In the genomic region with DNA sequence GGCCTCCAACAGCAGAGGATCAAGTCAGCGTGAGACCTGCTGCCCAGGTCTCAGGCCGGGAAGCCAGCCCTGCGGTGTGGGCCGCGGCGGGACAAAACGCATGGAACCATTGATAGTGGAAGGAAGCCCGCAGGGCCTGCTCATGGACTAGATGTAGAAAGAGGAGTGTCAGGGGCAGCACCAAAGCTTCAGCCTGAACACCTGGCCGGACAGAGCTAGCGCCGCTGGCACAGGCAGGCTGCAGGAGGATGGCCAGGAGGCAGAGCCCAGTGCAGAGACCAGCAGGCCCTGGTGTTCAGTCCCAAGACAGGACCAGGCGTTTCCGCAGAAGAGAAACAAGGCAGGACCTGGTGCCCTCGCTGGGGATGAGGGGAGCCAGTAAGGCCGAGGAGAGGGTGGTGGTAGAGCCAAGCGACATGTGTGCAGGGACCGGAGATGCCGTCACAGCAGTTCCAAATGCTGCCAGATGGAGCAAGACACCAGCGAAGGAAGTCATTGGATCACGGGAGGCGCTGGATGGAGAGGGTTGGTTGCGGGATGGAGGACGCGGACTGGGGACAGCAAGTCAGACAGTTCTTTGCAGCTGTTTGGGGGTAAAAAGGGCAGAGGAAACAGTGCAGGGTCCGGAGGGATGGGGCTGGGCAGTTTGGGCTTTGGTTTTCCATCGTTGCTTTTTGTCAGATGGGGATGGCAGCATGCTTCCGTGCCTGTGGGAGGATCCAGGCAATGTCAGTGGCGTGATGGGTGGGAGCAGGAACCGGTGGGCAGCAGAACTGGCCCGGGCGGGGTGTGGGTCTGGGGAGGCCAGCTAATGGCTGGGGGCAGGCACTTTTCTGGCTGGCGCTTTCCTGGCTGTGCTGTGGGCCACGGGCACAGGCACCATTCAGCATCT, we compare ENCODE assay signal across 17 cellular contexts. TPM values are rescaled to one million over a fixed set of nuclear protein-coding genes. Genes with fewer than 3 reads are reported as not detected.
A peak's percentile ranks its signal among the peaks of the same experiment; 100 is the strongest.
DNase-seq lines count a peak whose midpoint lies in the region; ATAC-seq and TF ChIP-seq lines count a peak whose summit lies in the region.
"Had no signal": no experiment of that assay in that cellular context is flagged by ENCODE, and none has a peak within 500 bp of the region (broad histone marks: within the 10 kb centered on the region; RNA-seq: fewer than 3 reads in every experiment).

No MANE protein-coding gene starts in this region.

- peak overlapping the region; percentile 7; the same call in 1 of the 2 replicates for H3K27ac Mint-ChIP-seq in WTC11
- H3K27ac Mint-ChIP-seq in stimulated activated naive B cell treated with anti-CD40 and anti-IgM and Interleukin-4, amounts not matched to agents 10 μg/mL and 1 μg/mL and 100 μg/mL, for 72 hours = no peak overlapping the region
- H3K27ac Mint-ChIP-seq: HFFc6 had no signal

- TF ChIP-seq POLR2A in sigmoid colon (IDR thresholded peaks at IDR 0.05) = no peak

- H3K9ac ChIP-seq in BLaER1 treated with 17β-estradiol and CSF1 and Interleukin-3, amounts not matched to agents 10 nM and 100 nM = no peak overlapping the region

- no peaks in the 10 kb centered on the region for H3K36me3 Mint-ChIP-seq in WTC11
- H3K36me3 Mint-ChIP-seq in stimulated activated naive B cell treated with anti-CD40 and anti-IgM and Interleukin-4, amounts not matched to agents 10 μg/mL and 1 μg/mL and 100 μg/mL, for 72 hours = no peaks in the 10 kb centered on the region

- intact Hi-C loops in sigmoid colon (cut with DNase I) = no loop called here

- H3K9me3 ChIP-seq in BLaER1 treated with 17β-estradiol and CSF1 and Interleukin-3, amounts not matched to agents 10 nM and 100 nM (replicated peaks in 1 of 11) = no peaks in the 10 kb centered on the region
- H3K9me3 ChIP-seq in sigmoid colon = no peaks in the 10 kb centered on the region

- no peak overlapping the region for H3K27ac ChIP-seq in BLaER1 treated with 17β-estradiol and CSF1 and Interleukin-3, amounts not matched to agents 10 nM and 100 nM
- H3K27ac ChIP-seq in sigmoid colon = no peak overlapping the region

- peaks cover 0 to 5% (median 0%) of the 10 kb centered on the region in 11 experiments; a peak in 2 of 22 replicates for H4K20me1 ChIP-seq in BLaER1 treated with 17β-estradiol and CSF1 and Interleukin-3, amounts not matched to agents 10 nM and 100 nM

- CTCF ChIA-PET in WTC11 (lab: Charles Lee) = no interaction called here

- peak overlapping the region in 9 of 11 experiments; percentile 58 to 94 (median 85); a peak in 17 of 22 replicates for H3K4me2 ChIP-seq in BLaER1 treated with 17β-estradiol and CSF1 and Interleukin-3, amounts not matched to agents 10 nM and 100 nM

- no peak overlapping the region for H3K4me3 Mint-ChIP-seq in WTC11
- H3K4me3 Mint-ChIP-seq in stimulated activated naive B cell treated with anti-CD40 and anti-IgM and Interleukin-4, amounts not matched to agents 10 μg/mL and 1 μg/mL and 100 μg/mL, for 72 hours = no peak overlapping the region
- H3K4me3 Mint-ChIP-seq: HFFc6, IgD-negative memory B cell had no signal

- H3K4me3 ChIP-seq in BLaER1 treated with 17β-estradiol and CSF1 and Interleukin-3, amounts not matched to agents 10 nM and 100 nM = no peak overlapping the region
- no peak overlapping the region for H3K4me3 ChIP-seq in sigmoid colon

- no peak for DNase-seq in WTC11 (ENCODE audit: low spot score)
- peak; percentile 83 for DNase-seq in mesenteric fat pad (ENCODE audit: low spot score)
- peak; percentile 48 for DNase-seq in sigmoid colon
- DNase-seq in stimulated activated naive B cell treated with anti-CD40 and anti-IgM and Interleukin-4, amounts not matched to agents 10 μg/mL and 1 μg/mL and 100 μg/mL, for 72 hours = no peak
- DNase-seq: COR-L47, HFFc6, NCI-H1105, NCI-H1694 treated with DMSO at 0.1 percent for 48 hours, NCI-H345, NCI-H526, SHP77 had no signal

- TF ChIP-seq EP300 in sigmoid colon (IDR thresholded peaks at IDR 0.05) = no peak

- H3K4me1 Mint-ChIP-seq in WTC11 = no peaks in the 10 kb centered on the region
- H3K4me1 Mint-ChIP-seq in stimulated activated naive B cell treated with anti-CD40 and anti-IgM and Interleukin-4, amounts not matched to agents 10 μg/mL and 1 μg/mL and 100 μg/mL, for 72 hours = peaks cover 0 to 4% of the 10 kb centered on the region in 2 donors

- no peaks in the 10 kb centered on the region for H3K27me3 Mint-ChIP-seq in WTC11 (ENCODE audit: low read depth)
- H3K27me3 Mint-ChIP-seq in stimulated activated naive B cell treated with anti-CD40 and anti-IgM and Interleukin-4, amounts not matched to agents 10 μg/mL and 1 μg/mL and 100 μg/mL, for 72 hours = peaks cover 27 to 43% of the 10 kb centered on the region in 2 donors

- H3K9me3 Mint-ChIP-seq in WTC11 = no peaks in the 10 kb centered on the region
- no peaks in the 10 kb centered on the region for H3K9me3 Mint-ChIP-seq in stimulated activated naive B cell treated with anti-CD40 and anti-IgM and Interleukin-4, amounts not matched to agents 10 μg/mL and 1 μg/mL and 100 μg/mL, for 72 hours

- H3K36me3 ChIP-seq in BLaER1 treated with 17β-estradiol and CSF1 and Interleukin-3, amounts not matched to agents 10 nM and 100 nM = no peaks in the 10 kb centered on the region
- no peaks in the 10 kb centered on the region for H3K36me3 ChIP-seq in sigmoid colon

- peaks cover 0 to 31% (median 0%) of the 10 kb centered on the region in 11 experiments; a peak in 4 of 22 replicates for H3K27me3 ChIP-seq in BLaER1 treated with 17β-estradiol and CSF1 and Interleukin-3, amounts not matched to agents 10 nM and 100 nM
- H3K27me3 ChIP-seq in sigmoid colon = peaks cover 0 to 13% (median 0%) of the 10 kb centered on the region in 3 donors

- WGBS in sigmoid colon, 2 donors = 82 to 88% methylated on average over 33 of the region's 33 CpGs

- POLR2A ChIA-PET in WTC11 (lab: Charles Lee) = no interaction called here

- ATAC-seq in WTC11 (no peak), HG02981 (IDR thresholded peaks at IDR 0.05; ENCODE audit: unreplicated experiment) (no peak), GM18502 (IDR thresholded peaks at IDR 0.05; ENCODE audit: poor library complexity, unreplicated experiment) (no peak), HG03045 (IDR thresholded peaks at IDR 0.05; ENCODE audit: unreplicated experiment) (no peak)
- no peak for ATAC-seq in stimulated activated naive B cell treated with anti-CD40 and anti-IgM and Interleukin-4, amounts not matched to agents 10 μg/mL and 1 μg/mL and 100 μg/mL, for 72 hours (replicated peaks)

- TF ChIP-seq CTCF in WTC11 (IDR thresholded peaks at IDR 0.05) = no peak
- no peak for TF ChIP-seq CTCF in sigmoid colon (IDR thresholded peaks at IDR 0.05)

- H3K4me1 ChIP-seq in BLaER1 treated with 17β-estradiol and CSF1 and Interleukin-3, amounts not matched to agents 10 nM and 100 nM = peaks cover 21 to 70% (median 51%) of the 10 kb centered on the region in 10 experiments
- H3K4me1 ChIP-seq in sigmoid colon = no peaks in the 10 kb centered on the region

TF ChIP-seq in WTC11, 78 proteins besides CTCF, POLR2A, EP300 and RAD21:
- TF ChIP-seq ELF4 (CRISPR knock-in tag; IDR thresholded peaks at IDR 0.05; ENCODE audit: low read depth) = no peak
- TF ChIP-seq GRHL2 (CRISPR knock-in tag; IDR thresholded peaks at IDR 0.05; ENCODE audit: insufficient replicate concordance, severe bottlenecking) = no peak
- TF ChIP-seq, protein P1, sequence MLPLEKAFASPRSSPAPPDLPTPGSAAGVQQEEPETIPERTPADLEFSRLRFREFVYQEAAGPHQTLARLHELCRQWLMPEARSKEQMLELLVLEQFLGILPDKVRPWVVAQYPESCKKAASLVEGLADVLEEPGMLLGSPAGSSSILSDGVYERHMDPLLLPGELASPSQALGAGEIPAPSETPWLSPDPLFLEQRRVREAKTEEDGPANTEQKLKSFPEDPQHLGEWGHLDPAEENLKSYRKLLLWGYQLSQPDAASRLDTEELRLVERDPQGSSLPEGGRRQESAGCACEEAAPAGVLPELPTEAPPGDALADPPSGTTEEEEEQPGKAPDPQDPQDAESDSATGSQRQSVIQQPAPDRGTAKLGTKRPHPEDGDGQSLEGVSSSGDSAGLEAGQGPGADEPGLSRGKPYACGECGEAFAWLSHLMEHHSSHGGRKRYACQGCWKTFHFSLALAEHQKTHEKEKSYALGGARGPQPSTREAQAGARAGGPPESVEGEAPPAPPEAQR (CRISPR knock-in tag; IDR thresholded peaks at IDR 0.05) = no peak
- TF ChIP-seq SOX15 (CRISPR knock-in tag; IDR thresholded peaks at IDR 0.05) = no peak
- TF ChIP-seq FOXJ3 (CRISPR knock-in tag; IDR thresholded peaks at IDR 0.05; ENCODE audit: borderline replicate concordance) = no peak
- no peak for TF ChIP-seq CREM (CRISPR knock-in tag; IDR thresholded peaks at IDR 0.05)
- TF ChIP-seq EMX1 (CRISPR knock-in tag; IDR thresholded peaks at IDR 0.05) = no peak
- no peak for TF ChIP-seq ZNF416 (CRISPR knock-in tag; IDR thresholded peaks at IDR 0.05)
- TF ChIP-seq, protein P2, sequence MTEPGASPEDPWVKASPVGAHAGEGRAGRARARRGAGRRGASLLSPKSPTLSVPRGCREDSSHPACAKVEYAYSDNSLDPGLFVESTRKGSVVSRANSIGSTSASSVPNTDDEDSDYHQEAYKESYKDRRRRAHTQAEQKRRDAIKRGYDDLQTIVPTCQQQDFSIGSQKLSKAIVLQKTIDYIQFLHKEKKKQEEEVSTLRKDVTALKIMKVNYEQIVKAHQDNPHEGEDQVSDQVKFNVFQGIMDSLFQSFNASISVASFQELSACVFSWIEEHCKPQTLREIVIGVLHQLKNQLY (CRISPR knock-in tag; IDR thresholded peaks at IDR 0.05) = no peak

RNA-seq across cellular contexts. Expression of a gene that starts 42.0 kb away (rescaled TPM):
- total RNA-seq in WTC11 (2021) (31.8 to 37.6 TPM (median 31.9 TPM) in 3 replicates), mesenteric fat pad (22.6 TPM), sigmoid colon (10 to 100 TPM; 13.3 to 19.3 (median 17.2) TPM)
- polyA plus RNA-seq in sigmoid colon = 10 to 100 TPM in 1 of 3 donors, 1 to 10 TPM in 2; 1.2 to 13.6 (median 4.2) TPM
- total RNA-seq: LHCN-M2 had no signal

Comparison
In these comparisons a context has a peak if more than half of its experiments do, and no peak if none do; other contexts are left out.
1. DNase-seq: peak in mesenteric fat pad (single experiment) and sigmoid colon (single experiment); none in WTC11 (single experiment) and stimulated activated naive B cell treated with anti-CD40 and anti-IgM and Interleukin-4, amounts not matched to agents 10 μg/mL and 1 μg/mL and 100 μg/mL, for 72 hours (single experiment).